8 cellular contexts compared by ENCODE assay signal in the genomic region with DNA sequence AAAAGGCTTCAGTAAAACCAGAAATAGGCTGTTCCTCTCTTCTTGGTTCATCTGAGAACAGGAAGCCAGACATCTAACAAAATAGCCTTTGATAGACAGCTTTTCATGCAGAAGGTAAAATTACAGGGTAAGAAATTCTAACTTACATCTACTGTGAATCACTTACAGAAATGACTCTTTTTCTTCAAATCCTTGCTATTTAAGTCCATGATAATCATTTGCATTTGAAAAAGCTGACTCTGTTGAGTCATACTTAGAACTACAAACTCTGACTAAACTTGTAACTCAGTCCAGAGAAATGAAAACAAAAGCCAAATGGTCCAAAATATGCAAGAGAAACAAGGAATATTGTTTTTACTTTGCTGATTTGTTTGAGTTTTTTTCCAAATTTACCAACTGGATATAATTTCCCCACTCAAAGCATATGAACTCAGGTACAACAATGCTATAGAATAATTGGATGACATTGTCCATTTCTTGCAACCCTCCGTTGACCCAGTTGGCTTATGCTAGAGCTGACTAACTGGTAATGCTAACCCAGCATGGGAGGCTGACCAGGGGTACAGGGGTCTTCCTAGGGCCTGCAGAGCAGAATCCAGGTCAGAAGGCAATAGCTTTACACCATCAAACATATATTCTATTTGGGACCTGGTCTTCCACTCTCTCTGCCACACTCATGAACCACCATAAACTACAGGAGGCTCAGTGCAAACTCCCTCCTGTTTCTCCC. TPM values are rescaled to one million over a fixed set of nuclear protein-coding genes. Genes with fewer than 3 reads are reported as not detected.
DNase-seq lines count a peak whose midpoint lies in the region; ATAC-seq, FAIRE-seq and TF ChIP-seq lines count a peak whose summit lies in the region.

No MANE protein-coding gene starts in this region.

- H2AFZ ChIP-seq in astrocyte (ENCODE audit: low read depth, low read length) (no peak overlapping the region), OCI-LY7 (ENCODE audit: low read length) (no peak overlapping the region)

- CTCF ChIA-PET in OCI-LY7 (lab: Charles Lee; ENCODE audit: unreplicated experiment) (no interaction called here), HEK293T (lab: Yijun Ruan, JAX) (interaction anchor here (0.6 to 5.0 kb wide), 4 partner anchors 9 to 82 kb away, joined by 3 to 27 read pairs (median 6); no protein-coding TSS in a partner anchor)

- FAIRE-seq in astrocyte (lab: Jason Lieb, UNC): peak; percentile 93

- intact Hi-C loops in OCI-LY7 (cut with micrococcal nuclease; ENCODE audit: unreplicated experiment) (no loop called here), posterior vena cava (cut with DNase I) (no loop called here)

- H3K4me3 Mint-ChIP-seq in astrocyte (ENCODE audit: unreplicated experiment): no peak overlapping the region

- peak overlapping the region; percentile 70 for H3K4me2 ChIP-seq in astrocyte (ENCODE audit: low read length)
- no peak overlapping the region for H3K4me2 ChIP-seq in OCI-LY7 (ENCODE audit: low read length)

- H3K27ac ChIP-seq in astrocyte (ENCODE audit: low read depth, low read length) (peak overlapping the region; percentile 47), OCI-LY7 (ENCODE audit: low read depth, low read length, poor library complexity, severe bottlenecking) (no peak overlapping the region)

- no peaks in the 10 kb centered on the region for H3K79me2 ChIP-seq in astrocyte (ENCODE audit: insufficient read depth, low read length)
- no peaks in the 10 kb centered on the region for H3K79me2 ChIP-seq in OCI-LY7 (ENCODE audit: insufficient read depth, low read depth, low read length)

- no peaks in the 10 kb centered on the region for H3K27me3 ChIP-seq in astrocyte (ENCODE audit: insufficient read depth, low read length)

- H3K36me3 ChIP-seq in astrocyte (ENCODE audit: insufficient read depth, low read length): no peaks in the 10 kb centered on the region
- no peaks in the 10 kb centered on the region for H3K36me3 ChIP-seq in OCI-LY7 (ENCODE audit: insufficient read depth, low read length)

- ATAC-seq in GM19035 (IDR thresholded peaks at IDR 0.05; ENCODE audit: unreplicated experiment) (peak; percentile 82), HG03097 (IDR thresholded peaks at IDR 0.05; ENCODE audit: low FRiP score, unreplicated experiment) (peak; percentile 79)

- BruUV-seq in OCI-LY7 (replicated peaks; lab: Mats Ljungman, UMichigan): no TSS peak

- H3K27ac Mint-ChIP-seq in astrocyte (ENCODE audit: unreplicated experiment): no peak overlapping the region

- H3K9ac ChIP-seq in astrocyte (ENCODE audit: low read length): peak overlapping the region; percentile 13

- H3K9me3 ChIP-seq in astrocyte (ENCODE audit: insufficient read depth, low read depth, low read length) (no peaks in the 10 kb centered on the region), OCI-LY7 (ENCODE audit: low read length) (no peaks in the 10 kb centered on the region)

- DNase-seq in AG08395 (ENCODE audit: low spot score): peak; percentile 72
- DNase-seq in astrocyte (ENCODE audit: low read depth): peak; percentile 87
- DNase-seq in T-helper 9 cell: no peak
- no peak for DNase-seq in OCI-LY7 (ENCODE audit: low spot score)
- no peak for DNase-seq in posterior vena cava (ENCODE audit: low spot score)
- DNase-seq in HEK293T (ENCODE audit: extremely low spot score): no peak

- TF ChIP-seq CTCF in astrocyte (IDR thresholded peaks at IDR 0.05; ENCODE audit: insufficient read depth, low read depth, low read length): no peak
- no peak for TF ChIP-seq CTCF in OCI-LY7 (conservative IDR thresholded peaks at IDR 0.05; ENCODE audit: low read length)

- H3K4me1 ChIP-seq in astrocyte (ENCODE audit: insufficient read depth, low read length) (peaks cover 11% of the 10 kb centered on the region), OCI-LY7 (ENCODE audit: insufficient read depth, low read length, poor library complexity, severe bottlenecking) (no peaks in the 10 kb centered on the region)

- peaks cover 5% of the 10 kb centered on the region for H3K36me3 Mint-ChIP-seq in astrocyte (ENCODE audit: low read depth, unreplicated experiment)

- H3K9me3 Mint-ChIP-seq in astrocyte (ENCODE audit: unreplicated experiment): no peaks in the 10 kb centered on the region

- H3K4me1 Mint-ChIP-seq in astrocyte (ENCODE audit: low read depth, unreplicated experiment): peaks cover 17% of the 10 kb centered on the region

- H3K9me2 ChIP-seq in OCI-LY7 (ENCODE audit: insufficient read depth, low read length): no peaks in the 10 kb centered on the region

- no peaks in the 10 kb centered on the region for H4K20me1 ChIP-seq in astrocyte (ENCODE audit: insufficient read depth, low read length)
- no peaks in the 10 kb centered on the region for H4K20me1 ChIP-seq in OCI-LY7 (ENCODE audit: insufficient read depth, low read length)

- POLR2A ChIA-PET in OCI-LY7 (lab: Charles Lee): interaction anchor here (0.7 to 1.8 kb wide), 6 partner anchors 9 to 663 kb away, joined by 3 to 5 read pairs (median 3); no protein-coding TSS in a partner anchor
- POLR2A ChIA-PET in HEK293T (lab: Yijun Ruan, JAX): no interaction called here

- no peak overlapping the region for H3K4me3 ChIP-seq in astrocyte (ENCODE audit: insufficient read depth, low read depth, low read length)
- H3K4me3 ChIP-seq in OCI-LY7 (ENCODE audit: low read depth, low read length, poor library complexity, severe bottlenecking): no peak overlapping the region

- H3K27me3 Mint-ChIP-seq in astrocyte (ENCODE audit: low read depth, unreplicated experiment): no peaks in the 10 kb centered on the region

TF ChIP-seq in HEK293T, 16 proteins besides CTCF, POLR2A, EP300 and RAD21:
- TF ChIP-seq L3MBTL2 (conservative IDR thresholded peaks at IDR 0.05) (no peak), ARNT (IDR thresholded peaks at IDR 0.05) (no peak), BHLHE40 (IDR thresholded peaks at IDR 0.05; ENCODE audit: borderline replicate concordance) (no peak), SUZ12 (IDR thresholded peaks at IDR 0.05) (no peak), FOXK2 (IDR thresholded peaks at IDR 0.05) (no peak), ELF4 (IDR thresholded peaks at IDR 0.05) (no peak), HDGF (IDR thresholded peaks at IDR 0.05; ENCODE audit: borderline replicate concordance) (no peak), SP1 (IDR thresholded peaks at IDR 0.05) (no peak), ZNF384 (IDR thresholded peaks at IDR 0.05) (no peak), LEF1 (IDR thresholded peaks at IDR 0.05; ENCODE audit: borderline replicate concordance) (no peak), FOXA1 (IDR thresholded peaks at IDR 0.05) (no peak), FOXM1 (IDR thresholded peaks at IDR 0.05; ENCODE audit: borderline replicate concordance) (no peak)
TF ChIP-seq in HEK293T: peak in this region for 0.

RNA-seq across cellular contexts. Expression of a gene that starts 18.8 kb away (rescaled TPM):
- 5.3 and 7.8 TPM in 2 replicates for total RNA-seq in astrocyte
- 9.3 and 10.8 TPM in 2 replicates for total RNA-seq in OCI-LY7 (2014; rRNA removed; shearing (Covaris generic))
- 5.3 and 5.6 TPM in 2 replicates for total RNA-seq in OCI-LY7 (2022)
- under 1 TPM; 0.67 to 0.74 TPM for total RNA-seq in posterior vena cava

RNA-seq across cellular contexts. Expression of a gene that starts 49.5 kb away (rescaled TPM):
- total RNA-seq in astrocyte (17.0 and 17.3 TPM in 2 replicates), OCI-LY7 (2022) (5.3 and 5.7 TPM in 2 replicates), posterior vena cava (1 to 10 TPM; 3.4 to 4.5 TPM)
- 2.3 and 7.3 TPM in 2 replicates for total RNA-seq in OCI-LY7 (2014; rRNA removed; shearing (Covaris generic))

RNA-seq across cellular contexts. Expression of a gene that starts 49.6 kb away (rescaled TPM):
- total RNA-seq in astrocyte (17.9 and 20.1 TPM in 2 replicates), OCI-LY7 (2022) (0.42 and 0.57 TPM in 2 replicates), posterior vena cava (under 1 TPM; 0.38 to 0.51 TPM)
- 0.09 and 0.59 TPM in 2 replicates for total RNA-seq in OCI-LY7 (2014; rRNA removed; shearing (Covaris generic))

Comparison
In these comparisons a context has a peak if more than half of its experiments do, and no peak if none do; other contexts are left out.
1. DNase-seq: peak in AG08395 (single experiment) and astrocyte (single experiment); none in T-helper 9 cell (single experiment), OCI-LY7 (single experiment), posterior vena cava (single experiment) and HEK293T (single experiment).
2. RNA of a gene that starts 49.6 kb away (total RNA-seq): 17.9 to 20.1 TPM in astrocyte; 0.38 to 0.51 TPM in posterior vena cava and 0.09 to 0.59 TPM in OCI-LY7; every median in the first group is over 10 times any median in the second.